ENCODE assay signal across 1 cellular context in genomic region chr3:13021141-13021933, GRCh38.
TF ChIP-seq lines count a peak whose summit lies in the region.

No MANE protein-coding gene starts in this region.

TF ChIP-seq in H1, 55 proteins besides CTCF, POLR2A, EP300 and RAD21:
- no peak for TF ChIP-seq PHF8 (conservative IDR thresholded peaks at IDR 0.05; ENCODE audit: low read depth, low read length)
- TF ChIP-seq YY1 (IDR thresholded peaks at IDR 0.05; ENCODE audit: low read depth, low read length) = no peak
- no peak for TF ChIP-seq EGR1 (IDR thresholded peaks at IDR 0.05; ENCODE audit: borderline replicate concordance, low read depth, low read length)
- no peak for TF ChIP-seq RXRA (IDR thresholded peaks at IDR 0.05; ENCODE audit: insufficient read depth, low read depth, low read length)
